In the genomic region with DNA sequence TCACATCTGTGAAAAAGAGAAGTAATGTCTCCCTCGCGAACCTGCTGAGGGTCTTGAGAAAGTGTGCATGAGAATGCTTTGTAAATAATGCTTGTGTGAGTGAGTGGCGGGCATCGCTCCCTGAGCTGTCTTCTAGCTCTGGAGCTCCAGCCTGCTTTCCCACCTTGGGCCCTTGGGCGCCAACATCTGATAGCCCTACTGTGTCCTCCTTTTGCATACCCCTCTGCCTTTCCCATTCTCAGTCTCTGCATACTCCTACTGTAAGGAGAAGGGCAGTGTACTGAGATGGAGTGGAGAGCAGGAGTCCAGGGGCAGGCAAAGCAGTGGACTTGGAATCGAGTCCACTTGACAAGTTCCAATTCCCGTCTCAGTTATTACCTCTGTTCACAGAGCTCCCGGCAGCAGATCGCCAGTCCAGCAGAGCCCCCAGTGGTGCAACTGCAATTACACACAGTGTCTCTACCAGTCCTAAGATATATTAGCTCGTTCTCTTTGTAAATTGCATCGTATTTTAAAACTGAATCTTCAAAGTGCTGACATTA, we compare ENCODE assay signal across 9 cellular contexts. TPM values are rescaled to one million over a fixed set of nuclear protein-coding genes. Genes with fewer than 3 reads are reported as not detected.
DNase-seq lines count a peak whose midpoint lies in the region; ATAC-seq, FAIRE-seq and TF ChIP-seq lines count a peak whose summit lies in the region.
"Had no signal": no experiment of that assay in that cellular context is flagged by ENCODE, and none has a peak within 500 bp of the region (broad histone marks: within the 10 kb centered on the region; RNA-seq: fewer than 3 reads in every experiment).

No MANE protein-coding gene starts in this region.

- BruUV-seq in GM12878 (replicated peaks; lab: Mats Ljungman, UMichigan), result no TSS peak

- no peak overlapping the region for H3K4me3 Mint-ChIP-seq in activated CD4-positive, alpha-beta T cell treated with anti-CD3 and anti-CD28 coated beads for 36 hours
- peak overlapping the region; percentile 38 to 91 (median 57) for H3K4me3 Mint-ChIP-seq in IgD-negative memory B cell

- RAD21 ChIA-PET in GM12878 (lab: Charles Lee; ENCODE audit: unreplicated experiment), result interaction anchor here (1.0 to 6.5 kb wide), 29 partner anchors 10 to 1441 kb away, joined by 3 to 230 read pairs (median 7); partner anchors contain the start of genes NFYA, OARD1 and TREML2

- TF ChIP-seq CTCF in GM12878 (IDR thresholded peaks at IDR 0.05 in 2 of 3, conservative IDR thresholded peaks at IDR 0.05 in 1 of 3; ENCODE audit: control insufficient read depth in 2 of 3, extremely low read depth in 1 of 3, insufficient read depth in 1 of 3, low read depth in 3 of 3, low read length in 3 of 3) (peak; percentile 13 to 32 (median 16); a peak in 4 of 6 replicates), spleen (IDR thresholded peaks at IDR 0.05 in 8 of 11, conservative IDR thresholded peaks at IDR 0.05 in 3 of 11) (no peak)

- WGBS in GM12878 (ENCODE audit: insufficient coverage, insufficient replicate concordance, low lambda C conversion rate, missing lambda C conversion rate), result 40% methylated on average over 11 of the region's 11 CpGs
- WGBS in spleen, 5 donors, result 60 to 68% (median 64%) methylated on average over 11 of the region's 11 CpGs

- FAIRE-seq in GM12878 (lab: Jason Lieb, UNC), result no peak

- no peak for TF ChIP-seq EP300 in GM12878 (IDR thresholded peaks at IDR 0.05; ENCODE audit: borderline replicate concordance in 1 of 2, control insufficient read depth in 1 of 2, low read depth in 2 of 2, low read length in 2 of 2)

- H3K4me1 ChIP-seq in GM12878 (ENCODE audit: control insufficient read depth, insufficient read depth, low read length) (peaks cover 34% of the 10 kb centered on the region), spleen (peaks cover 9 to 38% (median 28%) of the 10 kb centered on the region in 6 donors)
- H3K4me1 ChIP-seq: left ventricle myocardium inferior had no signal

- SMC1A ChIA-PET in GM12878 (lab: Charles Lee; ENCODE audit: uncharacterized antibody, unreplicated experiment), result interaction anchor here (0.8 to 9.7 kb wide), 25 partner anchors 10 to 396 kb away, joined by 3 to 253 read pairs (median 5); partner anchors contain the start of gene TREML2

- H3K9ac ChIP-seq in GM12878 (ENCODE audit: control insufficient read depth, insufficient read depth, low read length), result no peak overlapping the region; the same call in 1 of the 2 replicates

- intact Hi-C loops in activated CD4-positive, alpha-beta T cell treated with anti-CD3 and anti-CD28 coated beads for 36 hours (cut with DNase I, micrococcal nuclease), result no loop called here
- intact Hi-C loops in GM12878 (cut with micrococcal nuclease; ENCODE audit: unreplicated experiment) (no loop called here), spleen (cut with DNase I; ENCODE audit: low total_unique reads) (no loop called here), Right ventricle myocardium superior (cut with DNase I) (no loop called here)

- H3K36me3 Mint-ChIP-seq in activated CD4-positive, alpha-beta T cell treated with anti-CD3 and anti-CD28 coated beads for 36 hours (ENCODE audit: low read depth), result no peaks in the 10 kb centered on the region
- H3K36me3 Mint-ChIP-seq in IgD-negative memory B cell, result no peaks in the 10 kb centered on the region

- H3K4me2 ChIP-seq in GM12878 (ENCODE audit: control insufficient read depth, insufficient read depth), result peak overlapping the region; percentile 75; the same call in 1 of the 2 replicates

- H3K4me1 Mint-ChIP-seq in activated CD4-positive, alpha-beta T cell treated with anti-CD3 and anti-CD28 coated beads for 36 hours, result peaks cover 33% of the 10 kb centered on the region
- H3K4me1 Mint-ChIP-seq in IgD-negative memory B cell, result peaks cover 14 to 25% (median 20%) of the 10 kb centered on the region in 3 donors

- no peak for DNase-seq in activated CD4-positive, alpha-beta T cell treated with anti-CD3 and anti-CD28 coated beads for 36 hours
- no peak for DNase-seq in activated CD4-positive, alpha-beta T cell treated with anti-CD3 and anti-CD28 coated beads, Interleukin-2, amount 50 U/mL, for 48 hours
- no peak for DNase-seq in GM12878 (ENCODE audit: low read depth, low spot score)
- DNase-seq in spleen, result no peak
- no peak for DNase-seq in Right ventricle myocardium superior
- no peak for DNase-seq in germinal center (ENCODE audit: low spot score)
- DNase-seq: left ventricle myocardium inferior had no signal

- H3K36me3 ChIP-seq in GM12878 (ENCODE audit: control insufficient read depth in 2 of 2, insufficient read depth in 2 of 2, low read length in 1 of 2), result no peaks in the 10 kb centered on the region
- H3K36me3 ChIP-seq in spleen, result no peaks in the 10 kb centered on the region
- H3K36me3 ChIP-seq: left ventricle myocardium inferior had no signal

- peak; percentile 5 for ATAC-seq in activated CD4-positive, alpha-beta T cell treated with anti-CD3 and anti-CD28 coated beads for 36 hours
- peak; percentile 47 for ATAC-seq in GM12878
- ATAC-seq in Right ventricle myocardium superior (ENCODE audit: poor library complexity), result no peak
- ATAC-seq in GM21360 (IDR thresholded peaks at IDR 0.05; ENCODE audit: unreplicated experiment), result no peak

- POLR2A ChIA-PET in activated CD4-positive, alpha-beta T cell treated with anti-CD3 and anti-CD28 coated beads for 36 hours (lab: Charles Lee), result interaction anchor here (1.1 kb wide), 1 partner anchor 134 kb away, joined by 4 read pairs; no protein-coding TSS in a partner anchor
- POLR2A ChIA-PET in GM12878 (lab: Charles Lee), result interaction anchor here (0.5 to 6.8 kb wide), 25 partner anchors 9 to 1127 kb away, joined by 3 to 63 read pairs (median 5); partner anchors contain the start of genes NFYA, TREM1 and TREML2

- H3K27me3 ChIP-seq in GM12878 (replicated peaks in 1 of 2; ENCODE audit: control insufficient read depth in 2 of 2, insufficient read depth in 2 of 2, low read length in 1 of 2), result no peaks in the 10 kb centered on the region
- no peaks in the 10 kb centered on the region for H3K27me3 ChIP-seq in spleen (replicated peaks in 1 of 7)

- H3K27me3 Mint-ChIP-seq in activated CD4-positive, alpha-beta T cell treated with anti-CD3 and anti-CD28 coated beads for 36 hours, result no peaks in the 10 kb centered on the region
- no peaks in the 10 kb centered on the region for H3K27me3 Mint-ChIP-seq in IgD-negative memory B cell

- in situ Hi-C loops in GM12878 (cut with MboI), result no loop called here

- CTCF ChIA-PET in activated CD4-positive, alpha-beta T cell treated with anti-CD3 and anti-CD28 coated beads for 36 hours (lab: Charles Lee), result interaction anchor here (0.6 to 4.5 kb wide), 12 partner anchors 13 to 347 kb away, joined by 3 to 27 read pairs (median 5); no protein-coding TSS in a partner anchor
- CTCF ChIA-PET in GM12878 (lab: Yijun Ruan, JAX), result interaction anchor here (0.6 to 11.4 kb wide), 27 partner anchors 8 to 803 kb away, joined by 3 to 206 read pairs (median 5); partner anchors contain the start of genes NFYA, OARD1 and TREML2

- H2AFZ ChIP-seq in GM12878 (ENCODE audit: control insufficient read depth, low read depth, low read length), result peak overlapping the region; percentile 81

- H3K27ac ChIP-seq in GM12878 (ENCODE audit: control insufficient read depth, insufficient read depth) (peak overlapping the region; percentile 72), spleen (peak overlapping the region in 5 of 8 donors; percentile 44 to 73 (median 58))
- H3K27ac ChIP-seq: left ventricle myocardium inferior had no signal

- no peaks in the 10 kb centered on the region for H4K20me1 ChIP-seq in GM12878 (ENCODE audit: control insufficient read depth, insufficient read depth)

- H3K9me3 ChIP-seq in GM12878 (replicated peaks; ENCODE audit: control insufficient read depth, insufficient read depth, low read length) (no peaks in the 10 kb centered on the region), spleen (no peaks in the 10 kb centered on the region)
- H3K9me3 ChIP-seq: left ventricle myocardium inferior had no signal

- no peak overlapping the region for H3K4me3 ChIP-seq in GM12878
- peak overlapping the region in 1 of 8 donors; percentile 9 for H3K4me3 ChIP-seq in spleen
- H3K4me3 ChIP-seq: left ventricle myocardium inferior had no signal

- no peaks in the 10 kb centered on the region for H3K9me3 Mint-ChIP-seq in activated CD4-positive, alpha-beta T cell treated with anti-CD3 and anti-CD28 coated beads for 36 hours (ENCODE audit: low read depth)
- H3K9me3 Mint-ChIP-seq in IgD-negative memory B cell, result no peaks in the 10 kb centered on the region

- peak; percentile 30; the same call in 1 of the 2 replicates for TF ChIP-seq RAD21 in GM12878 (IDR thresholded peaks at IDR 0.05; ENCODE audit: insufficient read depth, low read depth, low read length)

- H3K27ac Mint-ChIP-seq in activated CD4-positive, alpha-beta T cell treated with anti-CD3 and anti-CD28 coated beads for 36 hours, result peak overlapping the region; percentile 73
- peak overlapping the region; percentile 89 to 97 (median 96) for H3K27ac Mint-ChIP-seq in IgD-negative memory B cell

- TF ChIP-seq POLR2A in GM12878 (IDR thresholded peaks at IDR 0.05; ENCODE audit: low read depth, low read length) (no peak), spleen (IDR thresholded peaks at IDR 0.05) (no peak)

- H3K79me2 ChIP-seq in GM12878 (ENCODE audit: control insufficient read depth, insufficient read depth, low read length), result no peaks in the 10 kb centered on the region

RNA-seq across cellular contexts. Expression of gene NCR2, which starts 0.9 kb away (rescaled TPM):
- total RNA-seq in activated CD4-positive, alpha-beta T cell treated with anti-CD3 and anti-CD28 coated beads for 36 hours, result not detected
- polyA plus RNA-seq in IgD-negative memory B cell (not detected), GM12878 (2011; rRNA removed) (0.22 and 0.53 TPM in 2 replicates), GM12878 (2014; fragmentation: Illumina TruSeq; extraction: Trizol) (not detected in 2 replicates), GM12878 (2014; fragmentation: Nextera tagmentation; extraction: Ambion mirVana) (not detected), GM12878 (2014; rRNA removed) (0.09 TPM in 1 of 2 replicates, not detected in the other), GM12878 (2016; fragmentation: Nextera tagmentation; extraction: Ambion mirVana) (under 1 TPM in 1 of 2 experiments, not detected in 1; 0.21 TPM), spleen (not detected)
- 1.2 and 2.0 TPM in 2 replicates for total RNA-seq in GM12878 (2013; cell fraction: nucleolus; rRNA removed)
- total RNA-seq in GM12878 (2014; rRNA removed) (not detected in 2 replicates), GM12878 (2014; rRNA removed; fragmentation: Illumina TruSeq; extraction: Trizol) (not detected in 2 replicates), GM12878 (2021) (not detected in 2 replicates), spleen (not detected), Right ventricle myocardium superior (not detected)
- 0.42 TPM for polyA plus RNA-seq in GM12878 (2011; ENCODE audit: low read depth)
- 1.1 and 1.6 TPM in 2 replicates for polyA plus RNA-seq in GM12878 (2011; cell fraction: cytosol; rRNA removed)
- polyA plus RNA-seq in GM12878 (2011; cell fraction: nucleus; rRNA removed), result 0.35 and 0.42 TPM in 2 replicates
- polyA plus RNA-seq in GM12878 (2012), result 0.20 and 1.2 TPM in 2 replicates
- polyA minus RNA-seq in GM12878 (2011; rRNA and poly(A)+ RNA removed), result 0.51 and 1.1 TPM in 2 replicates
- polyA minus RNA-seq in GM12878 (2011; cell fraction: cytosol; rRNA and poly(A)+ RNA removed), result not detected in 2 replicates
- 0.48 and 0.77 TPM in 2 replicates for polyA minus RNA-seq in GM12878 (2011; cell fraction: nucleus; rRNA and poly(A)+ RNA removed)
- total RNA-seq: left ventricle myocardium inferior had no signal

RNA-seq across cellular contexts. Expression of gene TREM1, which starts 48.1 kb away (rescaled TPM):
- under 1 TPM; 0.62 to 0.86 TPM for total RNA-seq in activated CD4-positive, alpha-beta T cell treated with anti-CD3 and anti-CD28 coated beads for 36 hours
- polyA plus RNA-seq in IgD-negative memory B cell, result 0.58 TPM
- 9.0 and 10.7 TPM in 2 replicates for total RNA-seq in GM12878 (2013; cell fraction: nucleolus; rRNA removed)
- total RNA-seq in GM12878 (2014; rRNA removed), result not detected in 2 replicates
- 0.09 and 0.23 TPM in 2 replicates for total RNA-seq in GM12878 (2014; rRNA removed; fragmentation: Illumina TruSeq; extraction: Trizol)
- 0.44 and 0.77 TPM in 2 replicates for total RNA-seq in GM12878 (2021)
- 1.00 TPM for polyA plus RNA-seq in GM12878 (2011; ENCODE audit: low read depth)
- polyA plus RNA-seq in GM12878 (2011; rRNA removed), result 1.6 and 2.6 TPM in 2 replicates
- 2.5 and 3.0 TPM in 2 replicates for polyA plus RNA-seq in GM12878 (2011; cell fraction: cytosol; rRNA removed)
- 1.1 and 1.4 TPM in 2 replicates for polyA plus RNA-seq in GM12878 (2011; cell fraction: nucleus; rRNA removed)
- 0.51 and 0.74 TPM in 2 replicates for polyA plus RNA-seq in GM12878 (2012)
- 0.35 TPM in 1 of 2 replicates, not detected in the other for polyA plus RNA-seq in GM12878 (2014; fragmentation: Illumina TruSeq; extraction: Trizol)
- under 1 TPM; 0.11 to 0.69 TPM for polyA plus RNA-seq in GM12878 (2014; fragmentation: Nextera tagmentation; extraction: Ambion mirVana)
- polyA plus RNA-seq in GM12878 (2014; rRNA removed), result 0.19 and 0.20 TPM in 2 replicates
- polyA plus RNA-seq in GM12878 (2016; fragmentation: Nextera tagmentation; extraction: Ambion mirVana), result under 1 TPM in 1 of 2 experiments, not detected in 1; 0.12 TPM
- 1.6 and 2.6 TPM in 2 replicates for polyA minus RNA-seq in GM12878 (2011; rRNA and poly(A)+ RNA removed)
- polyA minus RNA-seq in GM12878 (2011; cell fraction: cytosol; rRNA and poly(A)+ RNA removed), result not detected in 2 replicates
- 0.77 and 0.85 TPM in 2 replicates for polyA minus RNA-seq in GM12878 (2011; cell fraction: nucleus; rRNA and poly(A)+ RNA removed)
- 10 to 100 TPM; 14.8 to 51.9 (median 24.9) TPM for total RNA-seq in spleen
- polyA plus RNA-seq in spleen, result 1 to 10 TPM in 2 of 3 donors, under 1 TPM in 1; 0.64 to 3.7 (median 2.9) TPM
- 0.67 TPM for total RNA-seq in Right ventricle myocardium superior

Comparison
In these comparisons a context has a peak if more than half of its experiments do, and no peak if none do; other contexts are left out.
1. ATAC-seq: peak in activated CD4-positive, alpha-beta T cell treated with anti-CD3 and anti-CD28 coated beads for 36 hours (single experiment) and GM12878 (single experiment); none in Right ventricle myocardium superior (single experiment) and GM21360 (single experiment).
2. CTCF ChIP-seq: peak in GM12878 (3 of 3); none in spleen (0 of 11).